ENCODE assay signal across 15 cellular contexts in the genomic region with DNA sequence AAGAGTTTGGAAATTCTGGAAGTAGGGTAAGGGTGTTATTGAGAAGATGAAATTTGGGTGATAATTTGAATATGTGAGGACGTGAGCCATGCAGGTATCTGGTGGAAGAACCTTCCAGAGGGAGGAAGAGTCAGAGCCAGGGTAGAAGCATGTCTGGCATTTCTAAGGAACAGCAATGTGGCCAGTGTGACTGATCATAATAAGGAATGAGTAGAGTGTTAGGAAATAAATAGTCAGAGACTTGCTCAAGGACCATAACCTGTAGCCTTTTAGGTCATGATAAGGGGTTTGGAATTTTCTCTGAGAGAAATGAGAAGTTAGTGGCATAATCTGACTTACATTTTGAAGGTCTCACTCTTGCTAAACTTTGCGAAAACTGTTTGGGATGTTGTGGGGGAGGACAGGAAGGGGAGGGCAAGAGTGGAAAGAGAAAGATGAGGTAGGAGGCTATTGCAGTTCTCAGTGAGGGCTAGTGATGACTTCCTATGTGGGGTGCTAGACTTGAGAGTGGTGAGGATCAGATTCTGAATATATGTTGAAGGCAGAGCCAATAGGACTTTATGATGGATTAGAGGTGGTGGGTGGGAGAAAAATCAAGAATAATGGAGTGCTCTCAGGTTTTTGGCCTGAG.
DNase-seq lines count a peak whose midpoint lies in the region; ATAC-seq and TF ChIP-seq lines count a peak whose summit lies in the region.
"Had no signal": no experiment of that assay in that cellular context is flagged by ENCODE, and none has a peak within 500 bp of the region (broad histone marks: within the 10 kb centered on the region; RNA-seq: fewer than 3 reads in every experiment).

No MANE protein-coding gene starts in this region.

- H3K27ac Mint-ChIP-seq in activated naive CD8-positive, alpha-beta T cell treated with anti-CD3 and anti-CD28 coated beads, Interleukin-2, amount 50 U/mL, for 24 hours: no peak overlapping the region
- H3K27ac Mint-ChIP-seq in activated naive CD8-positive, alpha-beta T cell treated with anti-CD3 and anti-CD28 coated beads for 36 hours: no peak overlapping the region
- H3K27ac Mint-ChIP-seq in T-helper 2 cell treated with Interferon-gamma antibody and Interleukin-4, amounts not matched to agents 5 μg/mL and 100 μg/mL, for 36 hours: no peak overlapping the region
- H3K27ac Mint-ChIP-seq in activated T-helper 17 cell treated with anti-CD3 and anti-CD28 coated beads, Interleukin-2, amount 50 U/mL, for 72 hours: no peak overlapping the region
- H3K27ac Mint-ChIP-seq in chondrocyte (ENCODE audit: unreplicated experiment) (no peak overlapping the region), glutamatergic neuron (ENCODE audit: unreplicated experiment) (no peak overlapping the region)
- H3K27ac Mint-ChIP-seq: CD4-positive, alpha-beta memory T cell had no signal

- peak; percentile 35 for DNase-seq in activated T-cell treated with anti-CD3 and anti-CD28 coated beads for 24 hours (ENCODE audit: low read depth)
- DNase-seq in activated T-cell treated with anti-CD3 and anti-CD28 coated beads for 4 hours: no peak
- DNase-seq in activated naive CD8-positive, alpha-beta T cell treated with anti-CD3 and anti-CD28 coated beads, Interleukin-2, amount 50 U/mL, for 24 hours: no peak
- no peak for DNase-seq in activated naive CD8-positive, alpha-beta T cell treated with anti-CD3 and anti-CD28 coated beads for 36 hours
- peak; percentile 71 for DNase-seq in T-helper 2 cell treated with Interferon-gamma antibody and Interleukin-4, amounts not matched to agents 5 μg/mL and 100 μg/mL, for 36 hours (ENCODE audit: low spot score)
- DNase-seq in chondrocyte (ENCODE audit: low spot score): no peak
- no peak for DNase-seq in glutamatergic neuron
- DNase-seq: BE2C; CD4-positive, alpha-beta memory T cell; DMS79; GM23248 had no signal

- TF ChIP-seq CTCF in chondrocyte (IDR thresholded peaks at IDR 0.05): no peak
- TF ChIP-seq CTCF in glutamatergic neuron (IDR thresholded peaks at IDR 0.05; ENCODE audit: partially characterized antibody, unreplicated experiment): no peak

- H3K36me3 Mint-ChIP-seq in activated naive CD8-positive, alpha-beta T cell treated with anti-CD3 and anti-CD28 coated beads, Interleukin-2, amount 50 U/mL, for 24 hours (ENCODE audit: low read depth): peaks cover 2% of the 10 kb centered on the region
- H3K36me3 Mint-ChIP-seq in activated naive CD8-positive, alpha-beta T cell treated with anti-CD3 and anti-CD28 coated beads for 36 hours: peaks cover 4% of the 10 kb centered on the region
- H3K36me3 Mint-ChIP-seq in T-helper 2 cell treated with Interferon-gamma antibody and Interleukin-4, amounts not matched to agents 5 μg/mL and 100 μg/mL, for 36 hours (ENCODE audit: low read depth): peaks cover 8% of the 10 kb centered on the region
- H3K36me3 Mint-ChIP-seq in activated T-helper 17 cell treated with anti-CD3 and anti-CD28 coated beads, Interleukin-2, amount 50 U/mL, for 72 hours (ENCODE audit: low read depth): no peaks in the 10 kb centered on the region
- H3K36me3 Mint-ChIP-seq in chondrocyte (ENCODE audit: low read depth): no peaks in the 10 kb centered on the region
- no peaks in the 10 kb centered on the region for H3K36me3 Mint-ChIP-seq in glutamatergic neuron (ENCODE audit: unreplicated experiment)
- H3K36me3 Mint-ChIP-seq: CD4-positive, alpha-beta memory T cell had no signal

- peaks cover 47% of the 10 kb centered on the region for H3K4me1 Mint-ChIP-seq in activated naive CD8-positive, alpha-beta T cell treated with anti-CD3 and anti-CD28 coated beads, Interleukin-2, amount 50 U/mL, for 24 hours
- H3K4me1 Mint-ChIP-seq in activated naive CD8-positive, alpha-beta T cell treated with anti-CD3 and anti-CD28 coated beads for 36 hours: peaks cover 27% of the 10 kb centered on the region
- peaks cover 31% of the 10 kb centered on the region for H3K4me1 Mint-ChIP-seq in T-helper 2 cell treated with Interferon-gamma antibody and Interleukin-4, amounts not matched to agents 5 μg/mL and 100 μg/mL, for 36 hours (ENCODE audit: low read depth)
- peaks cover 20% of the 10 kb centered on the region for H3K4me1 Mint-ChIP-seq in activated T-helper 17 cell treated with anti-CD3 and anti-CD28 coated beads, Interleukin-2, amount 50 U/mL, for 72 hours
- H3K4me1 Mint-ChIP-seq in chondrocyte (ENCODE audit: low read depth) (no peaks in the 10 kb centered on the region), glutamatergic neuron (ENCODE audit: low read depth, unreplicated experiment) (no peaks in the 10 kb centered on the region)

- no peaks in the 10 kb centered on the region for H3K27me3 Mint-ChIP-seq in activated naive CD8-positive, alpha-beta T cell treated with anti-CD3 and anti-CD28 coated beads, Interleukin-2, amount 50 U/mL, for 24 hours
- no peaks in the 10 kb centered on the region for H3K27me3 Mint-ChIP-seq in activated naive CD8-positive, alpha-beta T cell treated with anti-CD3 and anti-CD28 coated beads for 36 hours
- H3K27me3 Mint-ChIP-seq in T-helper 2 cell treated with Interferon-gamma antibody and Interleukin-4, amounts not matched to agents 5 μg/mL and 100 μg/mL, for 36 hours (ENCODE audit: low read depth): no peaks in the 10 kb centered on the region
- no peaks in the 10 kb centered on the region for H3K27me3 Mint-ChIP-seq in activated T-helper 17 cell treated with anti-CD3 and anti-CD28 coated beads, Interleukin-2, amount 50 U/mL, for 72 hours
- H3K27me3 Mint-ChIP-seq in chondrocyte (ENCODE audit: low read depth) (peaks cover under 1% of the 10 kb centered on the region), glutamatergic neuron (ENCODE audit: unreplicated experiment) (no peaks in the 10 kb centered on the region)

- H3K9me3 Mint-ChIP-seq in activated naive CD8-positive, alpha-beta T cell treated with anti-CD3 and anti-CD28 coated beads, Interleukin-2, amount 50 U/mL, for 24 hours: peaks cover 9% of the 10 kb centered on the region
- peaks cover 1% of the 10 kb centered on the region for H3K9me3 Mint-ChIP-seq in activated naive CD8-positive, alpha-beta T cell treated with anti-CD3 and anti-CD28 coated beads for 36 hours
- H3K9me3 Mint-ChIP-seq in T-helper 2 cell treated with Interferon-gamma antibody and Interleukin-4, amounts not matched to agents 5 μg/mL and 100 μg/mL, for 36 hours: peaks cover 4% of the 10 kb centered on the region
- peaks cover 3% of the 10 kb centered on the region for H3K9me3 Mint-ChIP-seq in activated T-helper 17 cell treated with anti-CD3 and anti-CD28 coated beads, Interleukin-2, amount 50 U/mL, for 72 hours
- H3K9me3 Mint-ChIP-seq in chondrocyte (ENCODE audit: low read depth) (no peaks in the 10 kb centered on the region), glutamatergic neuron (ENCODE audit: unreplicated experiment) (no peaks in the 10 kb centered on the region)

- no peak overlapping the region for H3K4me3 Mint-ChIP-seq in activated naive CD8-positive, alpha-beta T cell treated with anti-CD3 and anti-CD28 coated beads, Interleukin-2, amount 50 U/mL, for 24 hours
- no peak overlapping the region for H3K4me3 Mint-ChIP-seq in activated naive CD8-positive, alpha-beta T cell treated with anti-CD3 and anti-CD28 coated beads for 36 hours
- no peak overlapping the region for H3K4me3 Mint-ChIP-seq in T-helper 2 cell treated with Interferon-gamma antibody and Interleukin-4, amounts not matched to agents 5 μg/mL and 100 μg/mL, for 36 hours
- no peak overlapping the region for H3K4me3 Mint-ChIP-seq in activated T-helper 17 cell treated with anti-CD3 and anti-CD28 coated beads, Interleukin-2, amount 50 U/mL, for 72 hours
- H3K4me3 Mint-ChIP-seq in chondrocyte (ENCODE audit: unreplicated experiment) (no peak overlapping the region), glutamatergic neuron (ENCODE audit: unreplicated experiment) (no peak overlapping the region)
- H3K4me3 Mint-ChIP-seq: CD4-positive, alpha-beta memory T cell had no signal

- ATAC-seq in activated naive CD8-positive, alpha-beta T cell treated with anti-CD3 and anti-CD28 coated beads, Interleukin-2, amount 50 U/mL, for 24 hours: peak; percentile 69
- peak; percentile 66 for ATAC-seq in activated T-helper 17 cell treated with anti-CD3 and anti-CD28 coated beads, Interleukin-2, amount 50 U/mL, for 72 hours (replicated peaks)
- ATAC-seq: A549, GM12878, HCT116 had no signal

Comparison
In these comparisons a context has a peak if more than half of its experiments do, and no peak if none do; other contexts are left out.
1. DNase-seq: peak in activated T-cell treated with anti-CD3 and anti-CD28 coated beads for 24 hours (single experiment) and T-helper 2 cell treated with Interferon-gamma antibody and Interleukin-4, amounts not matched to agents 5 μg/mL and 100 μg/mL, for 36 hours (single experiment); none in activated T-cell treated with anti-CD3 and anti-CD28 coated beads for 4 hours (single experiment), activated naive CD8-positive, alpha-beta T cell treated with anti-CD3 and anti-CD28 coated beads, Interleukin-2, amount 50 U/mL, for 24 hours (single experiment), activated naive CD8-positive, alpha-beta T cell treated with anti-CD3 and anti-CD28 coated beads for 36 hours (single experiment), chondrocyte (single experiment) and glutamatergic neuron (single experiment).